ENCODE assay signal across 14 cellular contexts in genomic region chr7:128094686-128095085, GRCh38.
A peak's percentile ranks its signal among the peaks of the same experiment; 100 is the strongest.
DNase-seq lines count a peak whose midpoint lies in the region; ATAC-seq and TF ChIP-seq lines count a peak whose summit lies in the region.
"Had no signal": no experiment of that assay in that cellular context is flagged by ENCODE, and none has a peak within 500 bp of the region (broad histone marks: within the 10 kb centered on the region; RNA-seq: fewer than 3 reads in every experiment).

No MANE protein-coding gene starts in this region.

- no peak overlapping the region for H3K4me3 Mint-ChIP-seq in activated naive CD4-positive, alpha-beta T cell treated with anti-CD3 and anti-CD28 coated beads for 36 hours
- peak overlapping the region; percentile 71 for H3K4me3 Mint-ChIP-seq in glutamatergic neuron (ENCODE audit: unreplicated experiment)
- H3K4me3 Mint-ChIP-seq in stimulated activated memory B cell treated with anti-CD40 and anti-IgM and Interleukin-4, amounts not matched to agents 10 μg/mL and 1 μg/mL and 100 μg/mL, for 72 hours, result no peak overlapping the region
- H3K4me3 Mint-ChIP-seq: CD14-positive monocyte; CD8-positive, alpha-beta T cell; HFFc6 had no signal

- no peaks in the 10 kb centered on the region for H3K9me3 ChIP-seq in WERI-Rb-1 (ENCODE audit: severe bottlenecking)

- no peaks in the 10 kb centered on the region for H3K27me3 ChIP-seq in WERI-Rb-1 (ENCODE audit: insufficient read depth, low read depth, severe bottlenecking)

- no peak for DNase-seq in activated naive CD4-positive, alpha-beta T cell treated with anti-CD3 and anti-CD28 coated beads for 36 hours
- no peak for DNase-seq in activated naive CD4-positive, alpha-beta T cell treated with Interleukin-2 at 50 U/mL for 16 hours
- peak; percentile 85 for DNase-seq in G401 (ENCODE audit: low spot score)
- DNase-seq in WERI-Rb-1, result peak; percentile 56
- no peak for DNase-seq in glutamatergic neuron
- no peak for DNase-seq in germinal center (ENCODE audit: low spot score)
- DNase-seq in H4 (ENCODE audit: low spot score), result no peak
- DNase-seq: CD8-positive, alpha-beta T cell; DMS53; HCEC 1CT; HFFc6 had no signal

- no peak for ATAC-seq in stimulated activated memory B cell treated with anti-CD40 and anti-IgM and Interleukin-4, amounts not matched to agents 10 μg/mL and 1 μg/mL and 100 μg/mL, for 72 hours
- ATAC-seq: CD8-positive, alpha-beta T cell; HepG2 had no signal

- CTCF ChIA-PET in activated naive CD4-positive, alpha-beta T cell treated with anti-CD3 and anti-CD28 coated beads for 36 hours (lab: Charles Lee), result no interaction called here

- no peaks in the 10 kb centered on the region for H3K27me3 Mint-ChIP-seq in activated naive CD4-positive, alpha-beta T cell treated with anti-CD3 and anti-CD28 coated beads for 36 hours (ENCODE audit: low read depth)
- peaks cover 2% of the 10 kb centered on the region for H3K27me3 Mint-ChIP-seq in glutamatergic neuron (ENCODE audit: unreplicated experiment)
- no peaks in the 10 kb centered on the region for H3K27me3 Mint-ChIP-seq in stimulated activated memory B cell treated with anti-CD40 and anti-IgM and Interleukin-4, amounts not matched to agents 10 μg/mL and 1 μg/mL and 100 μg/mL, for 72 hours

- no peak overlapping the region for H3K4me3 ChIP-seq in WERI-Rb-1 (ENCODE audit: low read depth, low read length)

- peaks cover 35% of the 10 kb centered on the region for H3K36me3 Mint-ChIP-seq in activated naive CD4-positive, alpha-beta T cell treated with anti-CD3 and anti-CD28 coated beads for 36 hours (ENCODE audit: low read depth)
- H3K36me3 Mint-ChIP-seq in glutamatergic neuron (ENCODE audit: unreplicated experiment), result peaks cover 5% of the 10 kb centered on the region
- H3K36me3 Mint-ChIP-seq in stimulated activated memory B cell treated with anti-CD40 and anti-IgM and Interleukin-4, amounts not matched to agents 10 μg/mL and 1 μg/mL and 100 μg/mL, for 72 hours, result peaks cover 72% of the 10 kb centered on the region

- in situ Hi-C loops in G401 (cut with HindIII; ENCODE audit: low sequenced_read_pairs), result no loop called here

- peak overlapping the region; percentile 11; the same call in 1 of the 2 replicates for H3K27ac ChIP-seq in WERI-Rb-1

- intact Hi-C loops in activated naive CD4-positive, alpha-beta T cell treated with anti-CD3 and anti-CD28 coated beads for 36 hours (cut with micrococcal nuclease), result no loop called here

- no peaks in the 10 kb centered on the region for H3K4me1 Mint-ChIP-seq in activated naive CD4-positive, alpha-beta T cell treated with anti-CD3 and anti-CD28 coated beads for 36 hours (ENCODE audit: low read depth)
- peaks cover 28% of the 10 kb centered on the region for H3K4me1 Mint-ChIP-seq in glutamatergic neuron (ENCODE audit: low read depth, unreplicated experiment)
- H3K4me1 Mint-ChIP-seq in stimulated activated memory B cell treated with anti-CD40 and anti-IgM and Interleukin-4, amounts not matched to agents 10 μg/mL and 1 μg/mL and 100 μg/mL, for 72 hours, result peaks cover 8% of the 10 kb centered on the region
- H3K4me1 Mint-ChIP-seq: CD14-positive monocyte had no signal

- no peak for TF ChIP-seq CTCF in WERI-Rb-1 (IDR thresholded peaks at IDR 0.05; ENCODE audit: low read depth, low read length)
- no peak for TF ChIP-seq CTCF in glutamatergic neuron (IDR thresholded peaks at IDR 0.05; ENCODE audit: partially characterized antibody, unreplicated experiment)

- peak overlapping the region; percentile 18 for H3K27ac Mint-ChIP-seq in activated naive CD4-positive, alpha-beta T cell treated with anti-CD3 and anti-CD28 coated beads for 36 hours
- H3K27ac Mint-ChIP-seq in glutamatergic neuron (ENCODE audit: unreplicated experiment), result peak overlapping the region; percentile 48
- H3K27ac Mint-ChIP-seq in stimulated activated memory B cell treated with anti-CD40 and anti-IgM and Interleukin-4, amounts not matched to agents 10 μg/mL and 1 μg/mL and 100 μg/mL, for 72 hours, result no peak overlapping the region
- H3K27ac Mint-ChIP-seq: CD8-positive, alpha-beta T cell; HFFc6 had no signal

- no peaks in the 10 kb centered on the region for H3K9me3 Mint-ChIP-seq in activated naive CD4-positive, alpha-beta T cell treated with anti-CD3 and anti-CD28 coated beads for 36 hours
- H3K9me3 Mint-ChIP-seq in glutamatergic neuron (ENCODE audit: unreplicated experiment), result peaks cover 7% of the 10 kb centered on the region
- H3K9me3 Mint-ChIP-seq in stimulated activated memory B cell treated with anti-CD40 and anti-IgM and Interleukin-4, amounts not matched to agents 10 μg/mL and 1 μg/mL and 100 μg/mL, for 72 hours, result no peaks in the 10 kb centered on the region
- H3K9me3 Mint-ChIP-seq: CD14-positive monocyte; CD8-positive, alpha-beta T cell; HFFc6 had no signal

- H3K36me3 ChIP-seq in WERI-Rb-1, result peaks cover 23% of the 10 kb centered on the region

Comparison
In these comparisons a context has a peak if more than half of its experiments do, and no peak if none do; other contexts are left out.
1. DNase-seq: peak in G401 (single experiment) and WERI-Rb-1 (single experiment); none in activated naive CD4-positive, alpha-beta T cell treated with anti-CD3 and anti-CD28 coated beads for 36 hours (single experiment), activated naive CD4-positive, alpha-beta T cell treated with Interleukin-2 at 50 U/mL for 16 hours (single experiment), glutamatergic neuron (single experiment), germinal center (single experiment) and H4 (single experiment).